7 cellular contexts compared by ENCODE assay signal in genomic region chr17:76278952-76279741, GRCh38. TPM values are rescaled to one million over a fixed set of nuclear protein-coding genes. Genes with fewer than 3 reads are reported as not detected.
DNase-seq lines count a peak whose midpoint lies in the region; FAIRE-seq and TF ChIP-seq lines count a peak whose summit lies in the region.

No MANE protein-coding gene starts in this region.

- no peaks in the 10 kb centered on the region for H3K36me3 ChIP-seq in MM.1S (replicated peaks; ENCODE audit: insufficient read depth, low read length)
- no peaks in the 10 kb centered on the region for H3K36me3 ChIP-seq in neutrophil
- H3K36me3 ChIP-seq in suprapubic skin, result no peaks in the 10 kb centered on the region

- intact Hi-C loops in activated T-helper 2 cell treated with anti-CD3 and anti-CD28 coated beads, Interferon-gamma antibody, Interleukin-2, Interleukin-4, amounts not matched to agents 10 μg/mL and 5 μg/mL and 100 μg/mL, durations not matched to agents 14 hours and 24 hours and 36 hours (cut with micrococcal nuclease), result loop anchor here (1.0 kb wide), 1 partner anchor 158 kb away; no protein-coding TSS in a partner anchor

- no peaks in the 10 kb centered on the region for H3K9me2 ChIP-seq in MM.1S (replicated peaks; ENCODE audit: insufficient read depth, low read length)

- no peak for TF ChIP-seq EP300 in suprapubic skin (IDR thresholded peaks at IDR 0.05)

- no peak overlapping the region for H3K9ac ChIP-seq in MM.1S (ENCODE audit: low read length)

- H3K36me3 Mint-ChIP-seq in activated T-helper 2 cell treated with anti-CD3 and anti-CD28 coated beads, Interferon-gamma antibody, Interleukin-2, Interleukin-4, amounts not matched to agents 10 μg/mL and 5 μg/mL and 100 μg/mL, durations not matched to agents 14 hours and 24 hours and 36 hours (ENCODE audit: low read depth), result no peaks in the 10 kb centered on the region

- no peak for TF ChIP-seq POLR2A in suprapubic skin (IDR thresholded peaks at IDR 0.05)

- no peaks in the 10 kb centered on the region for H3K79me2 ChIP-seq in MM.1S (ENCODE audit: low read length)

- 0 out of 2 replicates have a peak overlapping the region, but pooled peaks have one; percentile 24 for H2AFZ ChIP-seq in MM.1S (ENCODE audit: low read length)

- WGBS in suprapubic skin, result 77% methylated on average over 20 of the region's 28 CpGs

- H4K20me1 ChIP-seq in MM.1S (ENCODE audit: insufficient read depth, low read length), result no peaks in the 10 kb centered on the region

- H3K4me2 ChIP-seq in MM.1S (ENCODE audit: low read depth, low read length), result no peak overlapping the region

- H3K27me3 Mint-ChIP-seq in activated T-helper 2 cell treated with anti-CD3 and anti-CD28 coated beads, Interferon-gamma antibody, Interleukin-2, Interleukin-4, amounts not matched to agents 10 μg/mL and 5 μg/mL and 100 μg/mL, durations not matched to agents 14 hours and 24 hours and 36 hours (ENCODE audit: low read depth), result no peaks in the 10 kb centered on the region

- no peak overlapping the region for H3K4me3 ChIP-seq in MM.1S (ENCODE audit: low read length)
- no peak overlapping the region for H3K4me3 ChIP-seq in fibroblast of villous mesenchyme (ENCODE audit: low read depth, low read length)
- H3K4me3 ChIP-seq in neutrophil (ENCODE audit: low read depth in 1 of 2, low read length in 1 of 2), result no peak overlapping the region
- H3K4me3 ChIP-seq in suprapubic skin, result no peak overlapping the region

- no peak overlapping the region for H3K4me3 Mint-ChIP-seq in activated T-helper 2 cell treated with anti-CD3 and anti-CD28 coated beads, Interferon-gamma antibody, Interleukin-2, Interleukin-4, amounts not matched to agents 10 μg/mL and 5 μg/mL and 100 μg/mL, durations not matched to agents 14 hours and 24 hours and 36 hours (ENCODE audit: low read depth)

- peaks cover 11% of the 10 kb centered on the region for H3K4me1 Mint-ChIP-seq in activated T-helper 2 cell treated with anti-CD3 and anti-CD28 coated beads, Interferon-gamma antibody, Interleukin-2, Interleukin-4, amounts not matched to agents 10 μg/mL and 5 μg/mL and 100 μg/mL, durations not matched to agents 14 hours and 24 hours and 36 hours (ENCODE audit: low read depth)

- peak; percentile 85 for FAIRE-seq in GM18507 (lab: Jason Lieb, UNC)

- H3K9me3 Mint-ChIP-seq in activated T-helper 2 cell treated with anti-CD3 and anti-CD28 coated beads, Interferon-gamma antibody, Interleukin-2, Interleukin-4, amounts not matched to agents 10 μg/mL and 5 μg/mL and 100 μg/mL, durations not matched to agents 14 hours and 24 hours and 36 hours, result no peaks in the 10 kb centered on the region

- no peaks in the 10 kb centered on the region for H3K27me3 ChIP-seq in MM.1S (replicated peaks; ENCODE audit: insufficient read depth, low read length)
- no peaks in the 10 kb centered on the region for H3K27me3 ChIP-seq in neutrophil
- H3K27me3 ChIP-seq in suprapubic skin, result no peaks in the 10 kb centered on the region

- DNase-seq in GM18507 (ENCODE audit: extremely low spot score, insufficient read length, low read depth) (peak; percentile 82), MM.1S (peak; percentile 84), SHP77 (lab: John Stamatoyannopoulos, UW) (peak; percentile 85 to 87), fibroblast of villous mesenchyme (ENCODE audit: low read depth) (peak; percentile 77), suprapubic skin (ENCODE audit: low spot score in 2 of 2) (peak; percentile 91 to 93)
- DNase-seq in activated T-helper 2 cell treated with anti-CD3 and anti-CD28 coated beads, Interferon-gamma antibody, Interleukin-2, Interleukin-4, amounts not matched to agents 10 μg/mL and 5 μg/mL and 100 μg/mL, durations not matched to agents 14 hours and 24 hours and 36 hours (ENCODE audit: low spot score), result peak; percentile 72

- H3K27ac Mint-ChIP-seq in activated T-helper 2 cell treated with anti-CD3 and anti-CD28 coated beads, Interferon-gamma antibody, Interleukin-2, Interleukin-4, amounts not matched to agents 10 μg/mL and 5 μg/mL and 100 μg/mL, durations not matched to agents 14 hours and 24 hours and 36 hours, result no peak overlapping the region

- peak; percentile 97 for TF ChIP-seq CTCF in MM.1S (IDR thresholded peaks at IDR 0.05; ENCODE audit: low read length)
- TF ChIP-seq CTCF in fibroblast of villous mesenchyme (IDR thresholded peaks at IDR 0.05; ENCODE audit: insufficient read depth, low read depth, low read length), result peak; percentile 96
- peak; percentile 90 for TF ChIP-seq CTCF in neutrophil (IDR thresholded peaks at IDR 0.05)
- TF ChIP-seq CTCF in suprapubic skin (IDR thresholded peaks at IDR 0.05), result peak; percentile 93 to 97

- H3K27ac ChIP-seq in MM.1S (ENCODE audit: low read length), result no peak overlapping the region
- H3K27ac ChIP-seq in neutrophil, result no peak overlapping the region
- no peak overlapping the region for H3K27ac ChIP-seq in suprapubic skin

- H3F3A ChIP-seq in MM.1S (ENCODE audit: insufficient read depth, low read length), result peaks cover 3% of the 10 kb centered on the region

- H3K4me1 ChIP-seq in MM.1S (ENCODE audit: low read length) (no peaks in the 10 kb centered on the region), neutrophil (ENCODE audit: control insufficient read depth in 1 of 2, insufficient read depth in 1 of 2, low read depth in 1 of 2, low read length in 1 of 2) (peaks cover 4 to 5% of the 10 kb centered on the region in 2 experiments), suprapubic skin (peaks cover 26% of the 10 kb centered on the region)

- no peaks in the 10 kb centered on the region for H3K9me3 ChIP-seq in MM.1S (replicated peaks; ENCODE audit: insufficient read depth, low read length)
- H3K9me3 ChIP-seq in neutrophil, result no peaks in the 10 kb centered on the region
- no peaks in the 10 kb centered on the region for H3K9me3 ChIP-seq in suprapubic skin

RNA-seq across cellular contexts. Expression of gene UBALD2, which starts 14.0 kb away (rescaled TPM):
- 204 and 212 TPM in 2 replicates for total RNA-seq in activated T-helper 2 cell treated with anti-CD3 and anti-CD28 coated beads, Interferon-gamma antibody, Interleukin-2, Interleukin-4, amounts not matched to agents 10 μg/mL and 5 μg/mL and 100 μg/mL, durations not matched to agents 14 hours and 24 hours and 36 hours
- total RNA-seq in fibroblast of villous mesenchyme, result 5.5 and 5.6 TPM in 2 replicates
- total RNA-seq in suprapubic skin, result 10 to 100 TPM; 24.8 to 42.7 (median 35.6) TPM

RNA-seq across cellular contexts. Expression of gene QRICH2, which starts 28.9 kb away (rescaled TPM):
- total RNA-seq in activated T-helper 2 cell treated with anti-CD3 and anti-CD28 coated beads, Interferon-gamma antibody, Interleukin-2, Interleukin-4, amounts not matched to agents 10 μg/mL and 5 μg/mL and 100 μg/mL, durations not matched to agents 14 hours and 24 hours and 36 hours, result 1.7 and 2.1 TPM in 2 replicates
- total RNA-seq in fibroblast of villous mesenchyme (2.2 and 2.6 TPM in 2 replicates), suprapubic skin (1 to 10 TPM; 2.3 to 3.1 (median 2.7) TPM)

RNA-seq across cellular contexts. Expression of gene RNF157, which starts 38.9 kb away (rescaled TPM):
- total RNA-seq in activated T-helper 2 cell treated with anti-CD3 and anti-CD28 coated beads, Interferon-gamma antibody, Interleukin-2, Interleukin-4, amounts not matched to agents 10 μg/mL and 5 μg/mL and 100 μg/mL, durations not matched to agents 14 hours and 24 hours and 36 hours, result 34.3 and 34.9 TPM in 2 replicates
- total RNA-seq in fibroblast of villous mesenchyme (4.7 and 10.0 TPM in 2 replicates), suprapubic skin (1 to 10 TPM in 3 of 4 donors, under 1 TPM in 1; 0.85 to 3.4 (median 1.3) TPM)
